In the genomic region with DNA sequence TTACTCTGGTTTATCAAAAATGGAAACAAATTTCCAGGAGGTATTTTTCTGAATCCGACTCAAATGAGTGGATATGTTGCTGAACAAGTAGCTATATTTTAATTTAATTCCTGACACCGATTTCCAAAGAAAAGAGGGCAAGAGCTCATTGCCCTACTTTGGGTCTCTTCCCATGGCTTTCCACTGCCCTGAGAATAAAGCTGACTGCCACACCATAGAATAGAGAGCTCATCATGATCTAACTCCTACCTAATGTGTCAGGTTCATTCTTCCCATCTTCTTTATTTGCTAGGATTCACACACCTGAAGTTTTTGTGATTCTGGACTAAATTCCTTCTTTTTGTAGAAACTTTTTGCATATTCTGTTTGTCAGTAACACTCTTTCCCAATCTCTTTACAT, we compare ENCODE assay signal across 2 cellular contexts.
TF ChIP-seq lines count a peak whose summit lies in the region.

No MANE protein-coding gene starts in this region.

TF ChIP-seq in GM23338, 12 proteins besides CTCF, POLR2A, EP300 and RAD21 (continued from another document):
- TF ChIP-seq, protein P1, sequence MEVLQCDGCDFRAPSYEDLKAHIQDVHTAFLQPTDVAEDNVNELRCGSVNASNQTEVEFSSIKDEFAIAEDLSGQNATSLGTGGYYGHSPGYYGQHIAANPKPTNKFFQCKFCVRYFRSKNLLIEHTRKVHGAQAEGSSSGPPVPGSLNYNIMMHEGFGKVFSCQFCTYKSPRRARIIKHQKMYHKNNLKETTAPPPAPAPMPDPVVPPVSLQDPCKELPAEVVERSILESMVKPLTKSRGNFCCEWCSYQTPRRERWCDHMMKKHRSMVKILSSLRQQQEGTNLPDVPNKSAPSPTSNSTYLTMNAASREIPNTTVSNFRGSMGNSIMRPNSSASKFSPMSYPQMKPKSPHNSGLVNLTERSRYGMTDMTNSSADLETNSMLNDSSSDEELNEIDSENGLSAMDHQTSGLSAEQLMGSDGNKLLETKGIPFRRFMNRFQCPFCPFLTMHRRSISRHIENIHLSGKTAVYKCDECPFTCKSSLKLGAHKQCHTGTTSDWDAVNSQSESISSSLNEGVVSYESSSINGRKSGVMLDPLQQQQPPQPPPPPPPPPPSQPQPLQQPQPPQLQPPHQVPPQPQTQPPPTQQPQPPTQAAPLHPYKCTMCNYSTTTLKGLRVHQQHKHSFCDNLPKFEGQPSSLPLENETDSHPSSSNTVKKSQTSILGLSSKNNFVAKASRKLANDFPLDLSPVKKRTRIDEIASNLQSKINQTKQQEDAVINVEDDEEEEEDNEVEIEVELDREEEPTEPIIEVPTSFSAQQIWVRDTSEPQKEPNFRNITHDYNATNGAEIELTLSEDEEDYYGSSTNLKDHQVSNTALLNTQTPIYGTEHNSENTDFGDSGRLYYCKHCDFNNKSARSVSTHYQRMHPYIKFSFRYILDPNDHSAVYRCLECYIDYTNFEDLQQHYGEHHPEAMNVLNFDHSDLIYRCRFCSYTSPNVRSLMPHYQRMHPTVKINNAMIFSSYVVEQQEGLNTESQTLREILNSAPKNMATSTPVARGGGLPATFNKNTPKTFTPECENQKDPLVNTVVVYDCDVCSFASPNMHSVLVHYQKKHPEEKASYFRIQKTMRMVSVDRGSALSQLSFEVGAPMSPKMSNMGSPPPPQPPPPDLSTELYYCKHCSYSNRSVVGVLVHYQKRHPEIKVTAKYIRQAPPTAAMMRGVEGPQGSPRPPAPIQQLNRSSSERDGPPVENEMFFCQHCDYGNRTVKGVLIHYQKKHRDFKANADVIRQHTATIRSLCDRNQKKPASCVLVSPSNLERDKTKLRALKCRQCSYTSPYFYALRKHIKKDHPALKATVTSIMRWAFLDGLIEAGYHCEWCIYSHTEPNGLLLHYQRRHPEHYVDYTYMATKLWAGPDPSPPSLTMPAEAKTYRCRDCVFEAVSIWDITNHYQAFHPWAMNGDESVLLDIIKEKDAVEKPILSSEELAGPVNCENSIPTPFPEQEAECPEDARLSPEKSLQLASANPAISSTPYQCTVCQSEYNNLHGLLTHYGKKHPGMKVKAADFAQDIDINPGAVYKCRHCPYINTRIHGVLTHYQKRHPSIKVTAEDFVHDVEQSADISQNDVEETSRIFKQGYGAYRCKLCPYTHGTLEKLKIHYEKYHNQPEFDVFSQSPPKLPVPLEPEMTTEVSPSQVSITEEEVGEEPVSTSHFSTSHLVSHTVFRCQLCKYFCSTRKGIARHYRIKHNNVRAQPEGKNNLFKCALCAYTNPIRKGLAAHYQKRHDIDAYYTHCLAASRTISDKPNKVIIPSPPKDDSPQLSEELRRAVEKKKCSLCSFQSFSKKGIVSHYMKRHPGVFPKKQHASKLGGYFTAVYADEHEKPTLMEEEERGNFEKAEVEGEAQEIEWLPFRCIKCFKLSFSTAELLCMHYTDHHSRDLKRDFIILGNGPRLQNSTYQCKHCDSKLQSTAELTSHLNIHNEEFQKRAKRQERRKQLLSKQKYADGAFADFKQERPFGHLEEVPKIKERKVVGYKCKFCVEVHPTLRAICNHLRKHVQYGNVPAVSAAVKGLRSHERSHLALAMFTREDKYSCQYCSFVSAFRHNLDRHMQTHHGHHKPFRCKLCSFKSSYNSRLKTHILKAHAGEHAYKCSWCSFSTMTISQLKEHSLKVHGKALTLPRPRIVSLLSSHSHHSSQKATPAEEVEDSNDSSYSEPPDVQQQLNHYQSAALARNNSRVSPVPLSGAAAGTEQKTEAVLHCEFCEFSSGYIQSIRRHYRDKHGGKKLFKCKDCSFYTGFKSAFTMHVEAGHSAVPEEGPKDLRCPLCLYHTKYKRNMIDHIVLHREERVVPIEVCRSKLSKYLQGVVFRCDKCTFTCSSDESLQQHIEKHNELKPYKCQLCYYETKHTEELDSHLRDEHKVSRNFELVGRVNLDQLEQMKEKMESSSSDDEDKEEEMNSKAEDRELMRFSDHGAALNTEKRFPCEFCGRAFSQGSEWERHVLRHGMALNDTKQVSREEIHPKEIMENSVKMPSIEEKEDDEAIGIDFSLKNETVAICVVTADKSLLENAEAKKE (CRISPR knock-in tag; IDR thresholded peaks at IDR 0.05) = 0 out of 2 replicates have a peak, but pooled peaks have one; percentile 3
- TF ChIP-seq EZH2 (IDR thresholded peaks at IDR 0.05; ENCODE audit: low read depth, unreplicated experiment) (no peak), EZH2phosphoT487 (IDR thresholded peaks at IDR 0.05; ENCODE audit: unreplicated experiment) (no peak), NANOG (IDR thresholded peaks at IDR 0.05; ENCODE audit: borderline replicate concordance) (no peak), CREB1 (CRISPR knock-in tag; IDR thresholded peaks at IDR 0.05; ENCODE audit: low read depth) (no peak)
- TF ChIP-seq, protein P2, sequence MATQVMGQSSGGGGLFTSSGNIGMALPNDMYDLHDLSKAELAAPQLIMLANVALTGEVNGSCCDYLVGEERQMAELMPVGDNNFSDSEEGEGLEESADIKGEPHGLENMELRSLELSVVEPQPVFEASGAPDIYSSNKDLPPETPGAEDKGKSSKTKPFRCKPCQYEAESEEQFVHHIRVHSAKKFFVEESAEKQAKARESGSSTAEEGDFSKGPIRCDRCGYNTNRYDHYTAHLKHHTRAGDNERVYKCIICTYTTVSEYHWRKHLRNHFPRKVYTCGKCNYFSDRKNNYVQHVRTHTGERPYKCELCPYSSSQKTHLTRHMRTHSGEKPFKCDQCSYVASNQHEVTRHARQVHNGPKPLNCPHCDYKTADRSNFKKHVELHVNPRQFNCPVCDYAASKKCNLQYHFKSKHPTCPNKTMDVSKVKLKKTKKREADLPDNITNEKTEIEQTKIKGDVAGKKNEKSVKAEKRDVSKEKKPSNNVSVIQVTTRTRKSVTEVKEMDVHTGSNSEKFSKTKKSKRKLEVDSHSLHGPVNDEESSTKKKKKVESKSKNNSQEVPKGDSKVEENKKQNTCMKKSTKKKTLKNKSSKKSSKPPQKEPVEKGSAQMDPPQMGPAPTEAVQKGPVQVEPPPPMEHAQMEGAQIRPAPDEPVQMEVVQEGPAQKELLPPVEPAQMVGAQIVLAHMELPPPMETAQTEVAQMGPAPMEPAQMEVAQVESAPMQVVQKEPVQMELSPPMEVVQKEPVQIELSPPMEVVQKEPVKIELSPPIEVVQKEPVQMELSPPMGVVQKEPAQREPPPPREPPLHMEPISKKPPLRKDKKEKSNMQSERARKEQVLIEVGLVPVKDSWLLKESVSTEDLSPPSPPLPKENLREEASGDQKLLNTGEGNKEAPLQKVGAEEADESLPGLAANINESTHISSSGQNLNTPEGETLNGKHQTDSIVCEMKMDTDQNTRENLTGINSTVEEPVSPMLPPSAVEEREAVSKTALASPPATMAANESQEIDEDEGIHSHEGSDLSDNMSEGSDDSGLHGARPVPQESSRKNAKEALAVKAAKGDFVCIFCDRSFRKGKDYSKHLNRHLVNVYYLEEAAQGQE (IDR thresholded peaks at IDR 0.05; ENCODE audit: unreplicated experiment) = no peak

TF ChIP-seq in WTC11, 78 proteins besides CTCF, POLR2A, EP300 and RAD21 (continued from another document):
- TF ChIP-seq, protein P3, sequence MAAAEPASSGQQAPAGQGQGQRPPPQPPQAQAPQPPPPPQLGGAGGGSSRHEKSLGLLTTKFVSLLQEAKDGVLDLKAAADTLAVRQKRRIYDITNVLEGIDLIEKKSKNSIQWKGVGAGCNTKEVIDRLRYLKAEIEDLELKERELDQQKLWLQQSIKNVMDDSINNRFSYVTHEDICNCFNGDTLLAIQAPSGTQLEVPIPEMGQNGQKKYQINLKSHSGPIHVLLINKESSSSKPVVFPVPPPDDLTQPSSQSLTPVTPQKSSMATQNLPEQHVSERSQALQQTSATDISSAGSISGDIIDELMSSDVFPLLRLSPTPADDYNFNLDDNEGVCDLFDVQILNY (CRISPR knock-in tag; IDR thresholded peaks at IDR 0.05) = no peak
- TF ChIP-seq ZNF219 (CRISPR knock-in tag; IDR thresholded peaks at IDR 0.05; ENCODE audit: borderline replicate concordance) (no peak), ZNF232 (CRISPR knock-in tag; IDR thresholded peaks at IDR 0.05) (no peak), GTF2I (CRISPR knock-in tag; conservative IDR thresholded peaks at IDR 0.05) (no peak)
- TF ChIP-seq, protein P4, sequence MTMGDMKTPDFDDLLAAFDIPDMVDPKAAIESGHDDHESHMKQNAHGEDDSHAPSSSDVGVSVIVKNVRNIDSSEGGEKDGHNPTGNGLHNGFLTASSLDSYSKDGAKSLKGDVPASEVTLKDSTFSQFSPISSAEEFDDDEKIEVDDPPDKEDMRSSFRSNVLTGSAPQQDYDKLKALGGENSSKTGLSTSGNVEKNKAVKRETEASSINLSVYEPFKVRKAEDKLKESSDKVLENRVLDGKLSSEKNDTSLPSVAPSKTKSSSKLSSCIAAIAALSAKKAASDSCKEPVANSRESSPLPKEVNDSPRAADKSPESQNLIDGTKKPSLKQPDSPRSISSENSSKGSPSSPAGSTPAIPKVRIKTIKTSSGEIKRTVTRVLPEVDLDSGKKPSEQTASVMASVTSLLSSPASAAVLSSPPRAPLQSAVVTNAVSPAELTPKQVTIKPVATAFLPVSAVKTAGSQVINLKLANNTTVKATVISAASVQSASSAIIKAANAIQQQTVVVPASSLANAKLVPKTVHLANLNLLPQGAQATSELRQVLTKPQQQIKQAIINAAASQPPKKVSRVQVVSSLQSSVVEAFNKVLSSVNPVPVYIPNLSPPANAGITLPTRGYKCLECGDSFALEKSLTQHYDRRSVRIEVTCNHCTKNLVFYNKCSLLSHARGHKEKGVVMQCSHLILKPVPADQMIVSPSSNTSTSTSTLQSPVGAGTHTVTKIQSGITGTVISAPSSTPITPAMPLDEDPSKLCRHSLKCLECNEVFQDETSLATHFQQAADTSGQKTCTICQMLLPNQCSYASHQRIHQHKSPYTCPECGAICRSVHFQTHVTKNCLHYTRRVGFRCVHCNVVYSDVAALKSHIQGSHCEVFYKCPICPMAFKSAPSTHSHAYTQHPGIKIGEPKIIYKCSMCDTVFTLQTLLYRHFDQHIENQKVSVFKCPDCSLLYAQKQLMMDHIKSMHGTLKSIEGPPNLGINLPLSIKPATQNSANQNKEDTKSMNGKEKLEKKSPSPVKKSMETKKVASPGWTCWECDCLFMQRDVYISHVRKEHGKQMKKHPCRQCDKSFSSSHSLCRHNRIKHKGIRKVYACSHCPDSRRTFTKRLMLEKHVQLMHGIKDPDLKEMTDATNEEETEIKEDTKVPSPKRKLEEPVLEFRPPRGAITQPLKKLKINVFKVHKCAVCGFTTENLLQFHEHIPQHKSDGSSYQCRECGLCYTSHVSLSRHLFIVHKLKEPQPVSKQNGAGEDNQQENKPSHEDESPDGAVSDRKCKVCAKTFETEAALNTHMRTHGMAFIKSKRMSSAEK (CRISPR knock-in tag; IDR thresholded peaks at IDR 0.05; ENCODE audit: borderline replicate concordance) = no peak
- TF ChIP-seq, protein P5, sequence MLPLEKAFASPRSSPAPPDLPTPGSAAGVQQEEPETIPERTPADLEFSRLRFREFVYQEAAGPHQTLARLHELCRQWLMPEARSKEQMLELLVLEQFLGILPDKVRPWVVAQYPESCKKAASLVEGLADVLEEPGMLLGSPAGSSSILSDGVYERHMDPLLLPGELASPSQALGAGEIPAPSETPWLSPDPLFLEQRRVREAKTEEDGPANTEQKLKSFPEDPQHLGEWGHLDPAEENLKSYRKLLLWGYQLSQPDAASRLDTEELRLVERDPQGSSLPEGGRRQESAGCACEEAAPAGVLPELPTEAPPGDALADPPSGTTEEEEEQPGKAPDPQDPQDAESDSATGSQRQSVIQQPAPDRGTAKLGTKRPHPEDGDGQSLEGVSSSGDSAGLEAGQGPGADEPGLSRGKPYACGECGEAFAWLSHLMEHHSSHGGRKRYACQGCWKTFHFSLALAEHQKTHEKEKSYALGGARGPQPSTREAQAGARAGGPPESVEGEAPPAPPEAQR (CRISPR knock-in tag; IDR thresholded peaks at IDR 0.05) = no peak
